In genomic region chr14:99508896-99509629, GRCh38 we compare ENCODE assay signal across 11 cellular contexts. TPM values are rescaled to one million over a fixed set of nuclear protein-coding genes. Genes with fewer than 3 reads are reported as not detected.
DNase-seq lines count a peak whose midpoint lies in the region; ATAC-seq, FAIRE-seq and TF ChIP-seq lines count a peak whose summit lies in the region.
"Had no signal": no experiment of that assay in that cellular context is flagged by ENCODE, and none has a peak within 500 bp of the region (broad histone marks: within the 10 kb centered on the region; RNA-seq: fewer than 3 reads in every experiment).

No MANE protein-coding gene starts in this region.

- peak overlapping the region; percentile 70 for H3K27ac Mint-ChIP-seq in activated naive CD4-positive, alpha-beta T cell treated with anti-CD3 and anti-CD28 coated beads, Interleukin-2, amount 10 ng/mL, durations not matched to agents 7 days and 5 days
- peak overlapping the region; percentile 62 for H3K27ac Mint-ChIP-seq in astrocyte (ENCODE audit: unreplicated experiment)
- peak overlapping the region; percentile 83 for H3K27ac Mint-ChIP-seq in stimulated activated effector memory CD8-positive, alpha-beta T cell treated with anti-CD3 and anti-CD28 coated beads, Interleukin-12 subunit alpha, Interleukin-12 subunit beta, amount 100 ng/mL, for 72 hours

- H3K9ac ChIP-seq in astrocyte (ENCODE audit: low read length), result no peak overlapping the region

- H3K27me3 Mint-ChIP-seq in activated naive CD4-positive, alpha-beta T cell treated with anti-CD3 and anti-CD28 coated beads, Interleukin-2, amount 10 ng/mL, durations not matched to agents 7 days and 5 days, result no peaks in the 10 kb centered on the region
- no peaks in the 10 kb centered on the region for H3K27me3 Mint-ChIP-seq in astrocyte (ENCODE audit: low read depth, unreplicated experiment)

- H3K4me1 Mint-ChIP-seq in activated naive CD4-positive, alpha-beta T cell treated with anti-CD3 and anti-CD28 coated beads, Interleukin-2, amount 10 ng/mL, durations not matched to agents 7 days and 5 days, result no peaks in the 10 kb centered on the region
- H3K4me1 Mint-ChIP-seq in astrocyte (ENCODE audit: low read depth, unreplicated experiment), result no peaks in the 10 kb centered on the region
- peaks cover 7% of the 10 kb centered on the region for H3K4me1 Mint-ChIP-seq in stimulated activated effector memory CD8-positive, alpha-beta T cell treated with anti-CD3 and anti-CD28 coated beads, Interleukin-12 subunit alpha, Interleukin-12 subunit beta, amount 100 ng/mL, for 72 hours

- no peak overlapping the region for H2AFZ ChIP-seq in astrocyte (ENCODE audit: low read depth, low read length)

- peaks cover 49% of the 10 kb centered on the region for H4K20me1 ChIP-seq in astrocyte (ENCODE audit: insufficient read depth, low read length)

- no peak for ATAC-seq in stimulated activated effector memory CD8-positive, alpha-beta T cell treated with anti-CD3 and anti-CD28 coated beads, Interleukin-12 subunit alpha, Interleukin-12 subunit beta, amount 100 ng/mL, for 72 hours
- ATAC-seq in HG03039 (IDR thresholded peaks at IDR 0.05; ENCODE audit: unreplicated experiment), result no peak

- peaks cover 13% of the 10 kb centered on the region for H3K4me1 ChIP-seq in astrocyte (ENCODE audit: insufficient read depth, low read length)

- CTCF ChIA-PET in activated naive CD4-positive, alpha-beta T cell treated with anti-CD3 and anti-CD28 coated beads, Interleukin-2, amount 10 ng/mL, durations not matched to agents 7 days and 5 days (lab: Charles Lee), result no interaction called here

- FAIRE-seq in astrocyte (lab: Jason Lieb, UNC), result no peak
- FAIRE-seq: GM12892 had no signal

- no peaks in the 10 kb centered on the region for H3K9me3 Mint-ChIP-seq in activated naive CD4-positive, alpha-beta T cell treated with anti-CD3 and anti-CD28 coated beads, Interleukin-2, amount 10 ng/mL, durations not matched to agents 7 days and 5 days
- no peaks in the 10 kb centered on the region for H3K9me3 Mint-ChIP-seq in astrocyte (ENCODE audit: unreplicated experiment)
- H3K9me3 Mint-ChIP-seq in stimulated activated effector memory CD8-positive, alpha-beta T cell treated with anti-CD3 and anti-CD28 coated beads, Interleukin-12 subunit alpha, Interleukin-12 subunit beta, amount 100 ng/mL, for 72 hours, result no peaks in the 10 kb centered on the region

- no peak for DNase-seq in activated naive CD4-positive, alpha-beta T cell treated with anti-CD3 and anti-CD28 coated beads, Interleukin-2, amount 10 ng/mL, durations not matched to agents 7 days and 5 days
- no peak for DNase-seq in activated naive CD4-positive, alpha-beta T cell treated with Interleukin-2 at 50 U/mL for 16 hours
- DNase-seq in astrocyte (ENCODE audit: low read depth) (no peak), iPS-NIHi11 (ENCODE audit: low spot score) (peak; percentile 62), pons (ENCODE audit: low spot score) (no peak), NCI-H526 (lab: John Stamatoyannopoulos, UW) (no peak)
- DNase-seq in stimulated activated effector memory CD8-positive, alpha-beta T cell treated with anti-CD3 and anti-CD28 coated beads, Interleukin-12 subunit alpha, Interleukin-12 subunit beta, amount 100 ng/mL, for 72 hours (ENCODE audit: low spot score in 2 of 2), result no peak
- DNase-seq: NCI-H1694 had no signal

- no peaks in the 10 kb centered on the region for H3K27me3 ChIP-seq in astrocyte (ENCODE audit: insufficient read depth, low read length)
- H3K27me3 ChIP-seq: vagina had no signal

- H3K79me2 ChIP-seq in astrocyte (ENCODE audit: insufficient read depth, low read length), result peaks cover 5% of the 10 kb centered on the region

- no peak overlapping the region for H3K4me3 Mint-ChIP-seq in activated naive CD4-positive, alpha-beta T cell treated with anti-CD3 and anti-CD28 coated beads, Interleukin-2, amount 10 ng/mL, durations not matched to agents 7 days and 5 days
- no peak overlapping the region for H3K4me3 Mint-ChIP-seq in astrocyte (ENCODE audit: unreplicated experiment)
- no peak overlapping the region for H3K4me3 Mint-ChIP-seq in stimulated activated effector memory CD8-positive, alpha-beta T cell treated with anti-CD3 and anti-CD28 coated beads, Interleukin-12 subunit alpha, Interleukin-12 subunit beta, amount 100 ng/mL, for 72 hours

- H3K27ac ChIP-seq in astrocyte (ENCODE audit: low read depth, low read length), result no peak overlapping the region
- H3K27ac ChIP-seq: vagina had no signal

- no peaks in the 10 kb centered on the region for H3K9me3 ChIP-seq in astrocyte (ENCODE audit: insufficient read depth, low read depth, low read length)
- H3K9me3 ChIP-seq: vagina had no signal

- H3K4me2 ChIP-seq in astrocyte (ENCODE audit: low read length), result no peak overlapping the region

- peaks cover 33% of the 10 kb centered on the region for H3K36me3 Mint-ChIP-seq in activated naive CD4-positive, alpha-beta T cell treated with anti-CD3 and anti-CD28 coated beads, Interleukin-2, amount 10 ng/mL, durations not matched to agents 7 days and 5 days
- peaks cover 31% of the 10 kb centered on the region for H3K36me3 Mint-ChIP-seq in astrocyte (ENCODE audit: low read depth, unreplicated experiment)
- H3K36me3 Mint-ChIP-seq in stimulated activated effector memory CD8-positive, alpha-beta T cell treated with anti-CD3 and anti-CD28 coated beads, Interleukin-12 subunit alpha, Interleukin-12 subunit beta, amount 100 ng/mL, for 72 hours, result peaks cover 84% of the 10 kb centered on the region

- peaks cover 31% of the 10 kb centered on the region for H3K36me3 ChIP-seq in astrocyte (ENCODE audit: insufficient read depth, low read length)

- no peak overlapping the region for H3K4me3 ChIP-seq in astrocyte (ENCODE audit: insufficient read depth, low read depth, low read length)
- H3K4me3 ChIP-seq: vagina had no signal

- TF ChIP-seq CTCF in astrocyte (IDR thresholded peaks at IDR 0.05; ENCODE audit: insufficient read depth, low read depth, low read length), result no peak

RNA-seq across cellular contexts. Expression of gene CCNK, which starts 27.9 kb away (rescaled TPM):
- total RNA-seq in astrocyte, result 110 and 121 TPM in 2 replicates

RNA-seq across cellular contexts. Expression of gene SETD3, which starts 28.4 kb away (rescaled TPM):
- 62.8 and 65.8 TPM in 2 replicates for total RNA-seq in astrocyte
